In genomic region chr17:50861822-50862528, GRCh38 we compare ENCODE assay signal across 12 cellular contexts. TPM values are rescaled to one million over a fixed set of nuclear protein-coding genes. Genes with fewer than 3 reads are reported as not detected.
DNase-seq lines count a peak whose midpoint lies in the region; ATAC-seq and TF ChIP-seq lines count a peak whose summit lies in the region.
"Had no signal": no experiment of that assay in that cellular context is flagged by ENCODE, and none has a peak within 500 bp of the region (broad histone marks: within the 10 kb centered on the region; RNA-seq: fewer than 3 reads in every experiment).

No MANE protein-coding gene starts in this region.

- H3K36me3 Mint-ChIP-seq in naive thymus-derived CD4-positive, alpha-beta T cell, result peaks cover 0 to 33% (median 19%) of the 10 kb centered on the region in 5 donors

- intact Hi-C loops in heart left ventricle (cut with DNase I) (loop anchor here in 3 of 10 donors (10.0 kb wide), 2 partner anchors 253 to 303 kb away; partner anchors contain the start of gene NME2 (in 2 of the 3)), left ventricle myocardium superior (cut with micrococcal nuclease) (loop anchor here (5.0 kb wide), 1 partner anchor 75 kb away; no protein-coding TSS in a partner anchor), dorsolateral prefrontal cortex (cut with DNase I) (loop anchor here (2.0 to 10.0 kb wide), 3 partner anchors 83 to 293 kb away; partner anchors contain the start of gene NME1 (in 1 of the 2)), uterus (cut with DNase I; ENCODE audit: low total_unique reads) (no loop called here)
- intact Hi-C loops in naive thymus-derived CD4-positive, alpha-beta T cell (cut with micrococcal nuclease), result loop anchor here in 1 of 2 donors (1.0 kb wide), 1 partner anchor 10 kb away; no protein-coding TSS in a partner anchor

- peaks cover 0 to 5% (median 0%) of the 10 kb centered on the region in 11 donors for H3K9me3 Mint-ChIP-seq in naive thymus-derived CD4-positive, alpha-beta T cell

- H3K4me3 Mint-ChIP-seq in naive thymus-derived CD4-positive, alpha-beta T cell, result peak overlapping the region in 9 of 10 donors; percentile 9 to 97 (median 62)

- POLR2A ChIA-PET in naive thymus-derived CD4-positive, alpha-beta T cell (lab: Charles Lee), result interaction anchor here (0.6 to 18.6 kb wide), 7 partner anchors 9 to 233 kb away, joined by 3 to 828 read pairs (median 94); no protein-coding TSS in a partner anchor

- TF ChIP-seq CTCF in heart left ventricle (IDR thresholded peaks at IDR 0.05), result no peak
- peak in 1 of 56 donors; percentile 4 for TF ChIP-seq CTCF in dorsolateral prefrontal cortex (IDR thresholded peaks at IDR 0.05 in 54 of 56, conservative IDR thresholded peaks at IDR 0.05 in 2 of 56; ENCODE audit: low read depth in 1 of 56, partially characterized antibody in 56 of 56)
- TF ChIP-seq CTCF in uterus (IDR thresholded peaks at IDR 0.05), result no peak

- H3K27me3 Mint-ChIP-seq in naive thymus-derived CD4-positive, alpha-beta T cell, result peaks cover 0 to 4% (median 0%) of the 10 kb centered on the region in 5 donors

- peak overlapping the region in 9 of 12 donors; percentile 76 to 97 (median 89) for H3K4me3 ChIP-seq in heart left ventricle
- peak overlapping the region in 57 of 59 donors; percentile 32 to 98 (median 92) for H3K4me3 ChIP-seq in dorsolateral prefrontal cortex
- H3K4me3 ChIP-seq in naive thymus-derived CD4-positive, alpha-beta T cell (ENCODE audit: low read length), result no peak overlapping the region
- no peak overlapping the region for H3K4me3 ChIP-seq in uterus

- peak overlapping the region in 6 of 9 donors; percentile 5 to 86 (median 40) for H3K27ac Mint-ChIP-seq in naive thymus-derived CD4-positive, alpha-beta T cell

- peaks cover 24 to 52% (median 37%) of the 10 kb centered on the region in 7 donors for H3K4me1 Mint-ChIP-seq in naive thymus-derived CD4-positive, alpha-beta T cell

- H3K9me3 ChIP-seq in heart left ventricle, result no peaks in the 10 kb centered on the region
- H3K9me3 ChIP-seq in naive thymus-derived CD4-positive, alpha-beta T cell (ENCODE audit: control insufficient read depth in 2 of 3, low read length in 3 of 3), result no peaks in the 10 kb centered on the region
- no peaks in the 10 kb centered on the region for H3K9me3 ChIP-seq in uterus

- peak overlapping the region in 5 of 12 donors; percentile 22 to 100 (median 28) for H3K27ac ChIP-seq in heart left ventricle
- H3K27ac ChIP-seq in dorsolateral prefrontal cortex, result peak overlapping the region; percentile 55 to 100 (median 100)
- peak overlapping the region; percentile 8 for H3K27ac ChIP-seq in naive thymus-derived CD4-positive, alpha-beta T cell (ENCODE audit: low read depth, low read length)
- peak overlapping the region; percentile 42 to 99 for H3K27ac ChIP-seq in uterus

- DNase-seq in heart left ventricle, result no peak
- DNase-seq in left ventricle myocardium superior, result no peak
- DNase-seq in dorsolateral prefrontal cortex, result no peak
- DNase-seq in naive thymus-derived CD4-positive, alpha-beta T cell, result no peak
- DNase-seq in uterus, result no peak
- DNase-seq in NCI-H526 (lab: John Stamatoyannopoulos, UW), result no peak
- no peak for DNase-seq in T-helper 9 cell
- DNase-seq: activated CD8-positive, alpha-beta memory T cell treated with anti-CD3 and anti-CD28 coated beads, Interleukin-2, amount 50 U/mL, for 4 hours; stimulated activated CD4-positive, alpha-beta T cell treated with anti-CD3 and anti-CD28 coated beads, Interleukin-4, amount 100 ng/mL, for 1 hour; T1000 had no signal

- H3K27me3 ChIP-seq in heart left ventricle (no peaks in the 10 kb centered on the region), dorsolateral prefrontal cortex (no peaks in the 10 kb centered on the region), uterus (no peaks in the 10 kb centered on the region)
- no peaks in the 10 kb centered on the region for H3K27me3 ChIP-seq in naive thymus-derived CD4-positive, alpha-beta T cell (ENCODE audit: control insufficient read depth in 2 of 2, insufficient read depth in 2 of 2, low read length in 2 of 2)

- no peak for ATAC-seq in heart left ventricle
- ATAC-seq in left ventricle myocardium superior, result no peak
- ATAC-seq in naive thymus-derived CD4-positive, alpha-beta T cell, result no peak
- no peak for ATAC-seq in GM21390 (IDR thresholded peaks at IDR 0.05; ENCODE audit: unreplicated experiment)

- CTCF ChIA-PET in naive thymus-derived CD4-positive, alpha-beta T cell (lab: Charles Lee), result interaction anchor here (0.7 to 6.3 kb wide), 10 partner anchors 9 to 95 kb away, joined by 3 to 58 read pairs (median 3); no protein-coding TSS in a partner anchor

- TF ChIP-seq POLR2A in heart left ventricle (IDR thresholded peaks at IDR 0.05), result no peak
- no peak for TF ChIP-seq POLR2A in uterus (IDR thresholded peaks at IDR 0.05)

- H3K4me1 ChIP-seq in heart left ventricle, result peaks cover 2 to 41% (median 33%) of the 10 kb centered on the region in 12 donors
- peaks cover 26 to 30% of the 10 kb centered on the region in 2 donors for H3K4me1 ChIP-seq in naive thymus-derived CD4-positive, alpha-beta T cell (ENCODE audit: control insufficient read depth in 2 of 2, insufficient read depth in 2 of 2, low read length in 2 of 2)
- H3K4me1 ChIP-seq in uterus, result peaks cover 0 to 5% of the 10 kb centered on the region in 2 donors

- WGBS in heart left ventricle, 4 donors, result 48 to 53% (median 50%) methylated on average over 7 of the region's 7 CpGs

- peaks cover 0 to 32% (median 30%) of the 10 kb centered on the region in 9 donors for H3K36me3 ChIP-seq in heart left ventricle
- peaks cover 5 to 16% (median 13%) of the 10 kb centered on the region in 3 experiments for H3K36me3 ChIP-seq in naive thymus-derived CD4-positive, alpha-beta T cell (ENCODE audit: control insufficient read depth in 2 of 3, insufficient read depth in 3 of 3, low read length in 3 of 3)
- H3K36me3 ChIP-seq in uterus, result no peaks in the 10 kb centered on the region

RNA-seq across cellular contexts. Expression of gene TOB1, which starts 4.2 kb away (rescaled TPM):
- total RNA-seq in heart left ventricle (100 to 1,000 TPM in 4 of 9 donors, 10 to 100 TPM in 5; 38.3 to 136 (median 88.7) TPM), left ventricle myocardium superior (107 TPM), dorsolateral prefrontal cortex (10 to 100 TPM; 41.0 to 97.0 (median 58.6) TPM), uterus (10 to 100 TPM; 16.5 to 64.3 (median 27.5) TPM)
- polyA plus RNA-seq in heart left ventricle, result 10 to 100 TPM; 22.2 to 34.2 TPM
- 100 to 1,000 TPM in 4 of 5 experiments, 10 to 100 TPM in 1; 51.5 to 261 (median 131) TPM for total RNA-seq in naive thymus-derived CD4-positive, alpha-beta T cell
- polyA plus RNA-seq in naive thymus-derived CD4-positive, alpha-beta T cell, result 10 to 100 TPM; 27.9 to 33.7 TPM

RNA-seq across cellular contexts. Expression of gene WFIKKN2, which starts 26.6 kb away (rescaled TPM):
- total RNA-seq in heart left ventricle (under 1 TPM in 7 of 9 donors, not detected in 2; 0.12 to 0.75 (median 0.29) TPM), left ventricle myocardium superior (0.07 TPM), dorsolateral prefrontal cortex (10 to 100 TPM in 1 of 120 experiments, 1 to 10 TPM in 40, under 1 TPM in 79; 0.27 to 16.6 (median 0.80) TPM), uterus (1 to 10 TPM in 1 of 4 donors, under 1 TPM in 1, not detected in 2; 0.73 to 6.0 TPM)
- under 1 TPM; 0.08 to 0.23 TPM for polyA plus RNA-seq in heart left ventricle
- not detected for total RNA-seq in naive thymus-derived CD4-positive, alpha-beta T cell
- not detected for polyA plus RNA-seq in naive thymus-derived CD4-positive, alpha-beta T cell
- total RNA-seq: Daoy had no signal

Comparison
In these comparisons a context has a peak if more than half of its experiments do, and no peak if none do; other contexts are left out.
1. H3K4me3 ChIP-seq: peak in heart left ventricle (9 of 12) and dorsolateral prefrontal cortex (57 of 59); none in naive thymus-derived CD4-positive, alpha-beta T cell (single experiment) and uterus (0 of 2).